ENCODE assay signal across 10 cellular contexts in the genomic region with DNA sequence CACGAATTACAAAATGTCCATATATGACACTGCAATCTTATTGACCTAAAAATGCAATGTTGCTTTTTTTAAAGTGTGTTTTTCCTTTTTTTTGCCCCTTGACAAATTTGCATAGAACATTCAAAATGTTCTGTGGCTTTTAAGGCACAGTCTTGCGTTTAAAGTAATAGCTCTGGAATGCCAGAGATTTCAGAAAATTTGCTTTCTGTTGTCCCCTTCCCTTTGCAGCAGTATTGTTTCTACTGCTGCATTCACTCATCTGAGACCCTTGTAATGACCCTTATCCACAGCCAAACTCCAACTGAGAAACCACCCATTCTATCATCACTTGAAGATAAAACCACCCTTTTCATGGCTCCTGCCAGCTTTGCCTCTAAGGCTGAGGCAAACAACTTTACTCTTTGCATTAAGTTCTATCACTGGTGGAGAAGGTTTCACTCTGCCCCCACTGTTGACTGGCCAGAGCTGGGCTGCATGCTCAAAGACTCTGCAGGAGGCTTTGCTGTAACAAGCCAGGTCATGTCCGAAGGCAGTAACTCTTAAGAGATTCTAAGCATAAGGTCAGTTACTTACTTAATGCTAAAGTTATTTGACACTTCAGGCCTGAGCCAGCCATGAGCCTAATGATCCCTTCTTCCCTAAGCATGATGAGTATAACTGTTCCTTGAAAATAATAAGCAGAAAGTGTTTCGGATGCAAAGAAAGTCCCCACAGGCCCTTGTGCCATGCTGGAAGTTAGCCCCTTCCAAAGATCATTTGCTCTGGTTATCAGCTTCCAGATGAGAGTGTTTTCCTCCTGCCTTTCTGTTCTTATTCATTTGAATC.
DNase-seq lines count a peak whose midpoint lies in the region; ATAC-seq and TF ChIP-seq lines count a peak whose summit lies in the region.
"Had no signal": no experiment of that assay in that cellular context is flagged by ENCODE, and none has a peak within 500 bp of the region (broad histone marks: within the 10 kb centered on the region; RNA-seq: fewer than 3 reads in every experiment).

No MANE protein-coding gene starts in this region.

- CTCF ChIA-PET in A673 (lab: Charles Lee) = no interaction called here

- WGBS in sigmoid colon, 2 donors = 74 to 76% methylated on average over 4 of the region's 4 CpGs

- H3K4me3 ChIP-seq in GM23338 (no peak overlapping the region), breast epithelium (peak overlapping the region in 1 of 3 donors; percentile 42), iPS-20b (ENCODE audit: low read length) (no peak overlapping the region; the same call in 1 of the 2 replicates), sigmoid colon (no peak overlapping the region), A673 (ENCODE audit: low read depth, low read length, poor library complexity, severe bottlenecking) (no peak overlapping the region)

- H3K27me3 ChIP-seq in GM23338 (ENCODE audit: insufficient read depth) (no peaks in the 10 kb centered on the region), breast epithelium (no peaks in the 10 kb centered on the region), iPS-20b (ENCODE audit: insufficient read depth, low read length) (no peaks in the 10 kb centered on the region), sigmoid colon (no peaks in the 10 kb centered on the region), A673 (replicated peaks; ENCODE audit: insufficient read depth, low read depth, low read length, poor library complexity) (no peaks in the 10 kb centered on the region)

- peak overlapping the region; percentile 14; the same call in 2 of the 3 replicates for H3K4me3 Mint-ChIP-seq in GM23338
- H3K4me3 Mint-ChIP-seq: dendritic cell treated with granulocyte-macrophage colony-stimulating factor and Interleukin-4, amounts not matched to agents 40 ng/mL and 50 ng/mL, for 4 days had no signal

- intact Hi-C loops in breast epithelium (cut with DNase I; ENCODE audit: low total_unique reads) = loop anchor here (10.0 kb wide), 1 partner anchor 90 kb away; no protein-coding TSS in a partner anchor
- intact Hi-C loops in sigmoid colon (cut with DNase I) = loop anchor here (2.0 kb wide), 1 partner anchor 90 kb away; no protein-coding TSS in a partner anchor
- intact Hi-C loops in A673 (cut with micrococcal nuclease; ENCODE audit: unreplicated experiment) = no loop called here

- H3K36me3 ChIP-seq in GM23338 (ENCODE audit: insufficient read depth) (no peaks in the 10 kb centered on the region), breast epithelium (no peaks in the 10 kb centered on the region), iPS-20b (ENCODE audit: insufficient read depth, low read depth, low read length) (no peaks in the 10 kb centered on the region), sigmoid colon (no peaks in the 10 kb centered on the region), A673 (ENCODE audit: insufficient read depth, low read length, poor library complexity, severe bottlenecking) (no peaks in the 10 kb centered on the region)

- no peaks in the 10 kb centered on the region for H3K9me3 ChIP-seq in breast epithelium
- H3K9me3 ChIP-seq in iPS-20b (ENCODE audit: insufficient read depth, low read depth, low read length) = no peaks in the 10 kb centered on the region
- no peaks in the 10 kb centered on the region for H3K9me3 ChIP-seq in sigmoid colon
- H3K9me3 ChIP-seq in A673 (ENCODE audit: low read depth, low read length, poor library complexity, severe bottlenecking) = no peaks in the 10 kb centered on the region

- TF ChIP-seq POLR2A in breast epithelium (IDR thresholded peaks at IDR 0.05) = no peak
- no peak for TF ChIP-seq POLR2A in sigmoid colon (IDR thresholded peaks at IDR 0.05)

- H3K79me2 ChIP-seq in GM23338 (replicated peaks; ENCODE audit: insufficient read depth) = no peaks in the 10 kb centered on the region

- DNase-seq in GM23338 (ENCODE audit: low spot score) (peak; percentile 37), breast epithelium (ENCODE audit: low spot score in 2 of 2) (no peak), sigmoid colon (no peak), 8988T (no peak), A673 (ENCODE audit: low spot score) (no peak)
- DNase-seq in activated CD8-positive, alpha-beta memory T cell treated with anti-CD3 and anti-CD28 coated beads, Interleukin-2, amount 50 U/mL, for 4 hours = no peak

- ATAC-seq in GM23338 = peak; percentile 97
- ATAC-seq in activated CD4-positive, CD25-positive, alpha-beta regulatory T cell treated with anti-CD3 and anti-CD28 coated beads, Interleukin-2, amount 50 U/mL, for 24 hours = no peak

- H3K27ac ChIP-seq in GM23338 (ENCODE audit: low read depth) = peak overlapping the region; percentile 10; the same call in 1 of the 2 replicates
- peak overlapping the region; percentile 70 to 89 for H3K27ac ChIP-seq in breast epithelium
- peak overlapping the region; percentile 61 for H3K27ac ChIP-seq in iPS-20b (ENCODE audit: low read length)
- peak overlapping the region; percentile 51 to 67 (median 61) for H3K27ac ChIP-seq in sigmoid colon
- no peak overlapping the region for H3K27ac ChIP-seq in A673 (ENCODE audit: low read depth, low read length, poor library complexity, severe bottlenecking)
- H3K27ac ChIP-seq: SK-N-MC had no signal

- H3K9me3 Mint-ChIP-seq in GM23338 = no peaks in the 10 kb centered on the region
- H3K9me3 Mint-ChIP-seq: dendritic cell treated with granulocyte-macrophage colony-stimulating factor and Interleukin-4, amounts not matched to agents 40 ng/mL and 50 ng/mL, for 4 days had no signal

- peaks cover 11% of the 10 kb centered on the region for H3K4me1 ChIP-seq in GM23338 (ENCODE audit: insufficient read depth)
- peaks cover 6 to 8% of the 10 kb centered on the region in 2 donors for H3K4me1 ChIP-seq in breast epithelium
- H3K4me1 ChIP-seq in iPS-20b (ENCODE audit: insufficient read depth, low read length) = peaks cover 33% of the 10 kb centered on the region
- H3K4me1 ChIP-seq in sigmoid colon = peaks cover 0 to 65% (median 32%) of the 10 kb centered on the region in 4 donors
- H3K4me1 ChIP-seq in A673 (ENCODE audit: insufficient read depth, low read length, poor library complexity, severe bottlenecking) = peaks cover 4% of the 10 kb centered on the region

- no peak overlapping the region for H3K9ac ChIP-seq in iPS-20b (ENCODE audit: low read depth, low read length)

- no TSS peak for BruUV-seq in A673 (replicated peaks; lab: Mats Ljungman, UMichigan)

- H4K20me1 ChIP-seq in GM23338 (replicated peaks; ENCODE audit: insufficient read depth) = no peaks in the 10 kb centered on the region

- H3K27me3 Mint-ChIP-seq in GM23338 (ENCODE audit: insufficient read depth, low read depth, poor library complexity) = no peaks in the 10 kb centered on the region
- H3K27me3 Mint-ChIP-seq: dendritic cell treated with granulocyte-macrophage colony-stimulating factor and Interleukin-4, amounts not matched to agents 40 ng/mL and 50 ng/mL, for 4 days had no signal

- POLR2A ChIA-PET in A673 (lab: Charles Lee; ENCODE audit: low non-redundant PET) = no interaction called here

- peaks cover 32% of the 10 kb centered on the region for H3K4me1 Mint-ChIP-seq in GM23338

- peak overlapping the region; percentile 93 for H3K27ac Mint-ChIP-seq in GM23338
- H3K27ac Mint-ChIP-seq: dendritic cell treated with granulocyte-macrophage colony-stimulating factor and Interleukin-4, amounts not matched to agents 40 ng/mL and 50 ng/mL, for 4 days had no signal

- no peaks in the 10 kb centered on the region for H3K36me3 Mint-ChIP-seq in GM23338 (ENCODE audit: low read depth)

- no peak for TF ChIP-seq EP300 in sigmoid colon (IDR thresholded peaks at IDR 0.05)

- H3F3A ChIP-seq in GM23338 (replicated peaks; ENCODE audit: low read depth) = no peaks in the 10 kb centered on the region

- peak overlapping the region; percentile 29; the same call in 1 of the 2 replicates for H3K4me2 ChIP-seq in GM23338

- H3K9me2 ChIP-seq in GM23338 (ENCODE audit: insufficient read depth) = no peaks in the 10 kb centered on the region

- no peak for TF ChIP-seq CTCF in GM23338 (conservative IDR thresholded peaks at IDR 0.05; ENCODE audit: low read depth in 2 of 2)
- no peak for TF ChIP-seq CTCF in breast epithelium (IDR thresholded peaks at IDR 0.05)
- no peak for TF ChIP-seq CTCF in sigmoid colon (IDR thresholded peaks at IDR 0.05)
- TF ChIP-seq CTCF in A673 (conservative IDR thresholded peaks at IDR 0.05; ENCODE audit: low read depth, low read length) = no peak

- no peak overlapping the region for H2AFZ ChIP-seq in GM23338

TF ChIP-seq in GM23338, 12 proteins besides CTCF, POLR2A, EP300 and RAD21:
- no peak for TF ChIP-seq CREB1 (CRISPR knock-in tag; IDR thresholded peaks at IDR 0.05; ENCODE audit: low read depth)
- TF ChIP-seq NANOG (IDR thresholded peaks at IDR 0.05; ENCODE audit: borderline replicate concordance) = no peak
- TF ChIP-seq ZNF331 (CRISPR knock-in tag; IDR thresholded peaks at IDR 0.05; ENCODE audit: low read depth) = no peak
